In the genomic region with DNA sequence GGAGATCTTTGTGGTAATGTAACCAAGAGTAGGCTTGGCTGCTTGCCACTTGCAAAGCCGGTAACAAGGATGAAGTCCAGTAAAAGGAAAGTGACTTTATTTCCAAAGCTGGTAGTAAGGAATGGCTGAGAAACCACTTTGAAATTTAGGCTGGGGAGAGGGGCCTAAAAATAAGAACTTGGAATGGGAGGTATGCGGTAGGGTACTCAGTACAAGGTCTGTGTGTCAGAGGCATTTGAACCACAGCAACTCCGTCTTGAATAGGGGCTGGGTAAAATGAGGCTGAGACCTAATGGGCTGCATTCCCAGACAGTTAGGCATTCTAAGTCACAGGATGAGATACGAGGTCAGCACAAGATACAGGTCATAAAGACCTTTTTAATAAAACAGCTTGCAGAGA, we compare ENCODE assay signal across 1 cellular context.
TF ChIP-seq lines count a peak whose summit lies in the region.

No MANE protein-coding gene starts in this region.

TF ChIP-seq in WTC11, 78 proteins besides CTCF, POLR2A, EP300 and RAD21 (continued from another document):
- TF ChIP-seq, protein P1, sequence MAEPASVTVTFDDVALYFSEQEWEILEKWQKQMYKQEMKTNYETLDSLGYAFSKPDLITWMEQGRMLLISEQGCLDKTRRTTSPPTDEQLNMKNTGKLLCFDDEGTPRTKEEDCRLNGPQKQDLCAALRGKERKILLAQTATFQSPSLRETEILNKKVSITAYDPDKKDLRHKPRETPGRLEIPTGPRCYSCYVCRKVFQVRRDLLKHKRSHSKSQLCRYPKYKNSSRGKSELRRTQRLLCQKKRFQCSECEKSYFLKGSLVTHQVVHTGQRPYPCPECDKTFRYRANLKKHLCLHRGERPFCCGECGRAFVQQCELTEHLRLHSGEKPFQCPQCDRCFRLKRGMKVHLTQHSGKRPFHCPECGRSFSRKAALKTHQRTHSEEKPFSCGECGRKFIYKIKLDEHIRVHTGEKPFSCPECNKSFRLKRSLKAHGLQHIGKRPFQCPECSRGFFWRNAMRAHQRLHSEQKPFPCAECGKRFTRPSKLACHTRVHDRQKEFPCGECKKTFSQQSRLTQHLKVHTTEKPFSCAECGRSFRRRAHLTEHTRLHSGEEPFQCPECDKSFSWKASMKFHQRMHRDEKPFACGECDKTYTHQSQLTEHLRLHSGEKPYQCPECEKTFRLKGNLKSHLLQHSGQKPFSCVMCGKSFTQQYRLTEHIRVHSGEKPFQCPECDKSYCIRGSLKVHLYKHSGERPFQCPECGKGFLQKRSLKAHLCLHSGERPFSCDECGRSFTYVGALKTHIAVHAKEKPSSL (CRISPR knock-in tag; conservative IDR thresholded peaks at IDR 0.05) = no peak
- TF ChIP-seq TP53 (CRISPR knock-in tag; IDR thresholded peaks at IDR 0.05) (no peak), ZNF138 (CRISPR knock-in tag; conservative IDR thresholded peaks at IDR 0.05) (no peak), ZNF263 (CRISPR knock-in tag; IDR thresholded peaks at IDR 0.05; ENCODE audit: low read depth) (no peak)
TF ChIP-seq in WTC11: peak in this region for 0.
